33 cellular contexts compared by ENCODE assay signal in the genomic region with DNA sequence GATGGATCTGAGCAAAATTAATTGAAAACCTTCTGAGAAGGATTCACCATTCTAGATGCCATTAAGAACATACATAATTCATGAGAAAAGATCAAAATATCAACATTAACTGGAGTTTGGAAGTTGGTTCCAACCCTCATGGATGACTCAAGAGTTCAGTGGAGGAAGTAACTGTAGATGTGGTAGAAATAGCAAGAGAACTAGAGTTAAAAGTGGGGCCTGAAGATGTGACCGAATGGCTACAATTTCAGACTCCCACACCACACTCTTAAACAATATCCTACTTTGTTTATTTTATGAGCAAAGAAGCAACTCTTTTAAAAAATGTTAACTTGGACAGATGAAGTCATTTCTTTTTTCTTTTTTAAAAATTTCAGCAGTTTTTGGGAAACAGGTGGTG.
"Had no signal": no experiment of that assay in that cellular context is flagged by ENCODE, and none has a peak within 500 bp of the region (broad histone marks: within the 10 kb centered on the region; RNA-seq: fewer than 3 reads in every experiment).

No MANE protein-coding gene starts in this region.

- H3K27me3 Mint-ChIP-seq: activated CD4-positive, alpha-beta memory T cell treated with anti-CD3 and anti-CD28 coated beads for 36 hours; activated CD4-positive, alpha-beta T cell treated with anti-CD3 and anti-CD28 coated beads for 36 hours; activated CD4-positive, alpha-beta T cell treated with anti-CD3 and anti-CD28 coated beads, Interleukin-2, amount 10 ng/mL, durations not matched to agents 24 days and 14 days; activated CD8-positive, alpha-beta memory T cell treated with anti-CD3 and anti-CD28 coated beads, Interleukin-2, amount 10 ng/mL, durations not matched to agents 7 days and 5 days; activated naive CD4-positive, alpha-beta T cell treated with anti-CD3 and anti-CD28 coated beads, Interleukin-2, amount 50 U/mL, for 24 hours; activated naive CD8-positive, alpha-beta T cell treated with anti-CD3 and anti-CD28 coated beads for 36 hours; activated naive CD8-positive, alpha-beta T cell treated with anti-CD3 and anti-CD28 coated beads, Interleukin-2, amount 50 U/mL, for 24 hours; activated T-helper 17 cell treated with anti-CD3 and anti-CD28 coated beads, Interleukin-2, amount 50 U/mL, for 72 hours; effector memory CD8-positive, alpha-beta T cell; T-helper 17 cell had no signal

- H3K4me3 Mint-ChIP-seq: activated CD4-positive, alpha-beta memory T cell treated with anti-CD3 and anti-CD28 coated beads for 36 hours; activated CD4-positive, alpha-beta T cell treated with anti-CD3 and anti-CD28 coated beads for 36 hours; activated CD4-positive, alpha-beta T cell treated with anti-CD3 and anti-CD28 coated beads, Interleukin-2, amount 10 ng/mL, durations not matched to agents 24 days and 14 days; activated CD8-positive, alpha-beta memory T cell treated with anti-CD3 and anti-CD28 coated beads, Interleukin-2, amount 10 ng/mL, durations not matched to agents 7 days and 5 days; activated CD8-positive, alpha-beta T cell treated with anti-CD3 and anti-CD28 coated beads, Interleukin-2, amount 10 ng/mL, durations not matched to agents 7 days and 5 days; activated naive CD4-positive, alpha-beta T cell treated with anti-CD3 and anti-CD28 coated beads for 36 hours; activated naive CD4-positive, alpha-beta T cell treated with anti-CD3 and anti-CD28 coated beads, Interleukin-2, amount 50 U/mL, for 24 hours; activated naive CD8-positive, alpha-beta T cell treated with anti-CD3 and anti-CD28 coated beads for 36 hours; activated naive CD8-positive, alpha-beta T cell treated with anti-CD3 and anti-CD28 coated beads, Interleukin-2, amount 50 U/mL, for 24 hours; activated T-helper 17 cell treated with anti-CD3 and anti-CD28 coated beads, Interleukin-2, amount 50 U/mL, for 72 hours; effector memory CD8-positive, alpha-beta T cell; T-helper 17 cell; T-helper 2 cell treated with Interferon-gamma antibody and Interleukin-4, amounts not matched to agents 5 μg/mL and 100 μg/mL, for 36 hours had no signal

- H3K4me1 Mint-ChIP-seq: activated CD4-positive, alpha-beta T cell treated with anti-CD3 and anti-CD28 coated beads, Interleukin-2, amount 10 ng/mL, durations not matched to agents 24 days and 14 days; activated CD8-positive, alpha-beta memory T cell treated with anti-CD3 and anti-CD28 coated beads, Interleukin-2, amount 10 ng/mL, durations not matched to agents 7 days and 5 days; activated naive CD8-positive, alpha-beta T cell treated with anti-CD3 and anti-CD28 coated beads, Interleukin-2, amount 50 U/mL, for 24 hours had no signal

- H3K27ac Mint-ChIP-seq: activated CD4-positive, alpha-beta memory T cell treated with anti-CD3 and anti-CD28 coated beads for 36 hours; activated CD4-positive, alpha-beta T cell treated with anti-CD3 and anti-CD28 coated beads for 36 hours; activated CD4-positive, alpha-beta T cell treated with anti-CD3 and anti-CD28 coated beads, Interleukin-2, amount 10 ng/mL, durations not matched to agents 24 days and 14 days; activated CD8-positive, alpha-beta memory T cell treated with anti-CD3 and anti-CD28 coated beads, Interleukin-2, amount 10 ng/mL, durations not matched to agents 7 days and 5 days; activated CD8-positive, alpha-beta T cell treated with anti-CD3 and anti-CD28 coated beads, Interleukin-2, amount 10 ng/mL, durations not matched to agents 7 days and 5 days; activated naive CD4-positive, alpha-beta T cell treated with anti-CD3 and anti-CD28 coated beads for 36 hours; activated naive CD8-positive, alpha-beta T cell treated with anti-CD3 and anti-CD28 coated beads for 36 hours; activated naive CD8-positive, alpha-beta T cell treated with anti-CD3 and anti-CD28 coated beads, Interleukin-2, amount 50 U/mL, for 24 hours; activated T-helper 17 cell treated with anti-CD3 and anti-CD28 coated beads, Interleukin-2, amount 50 U/mL, for 72 hours; T-helper 17 cell; T-helper 2 cell treated with Interferon-gamma antibody and Interleukin-4, amounts not matched to agents 5 μg/mL and 100 μg/mL, for 36 hours had no signal

- ATAC-seq: activated CD4-positive, alpha-beta T cell treated with anti-CD3 and anti-CD28 coated beads for 36 hours; activated CD8-positive, alpha-beta memory T cell treated with anti-CD3 and anti-CD28 coated beads, Interleukin-2, amount 10 ng/mL, durations not matched to agents 7 days and 5 days; activated CD8-positive, alpha-beta T cell treated with anti-CD3 and anti-CD28 coated beads, Interleukin-2, amount 10 ng/mL, durations not matched to agents 7 days and 5 days; activated naive CD8-positive, alpha-beta T cell treated with anti-CD3 and anti-CD28 coated beads, Interleukin-2, amount 50 U/mL, for 24 hours; activated T-helper 17 cell treated with anti-CD3 and anti-CD28 coated beads, Interleukin-2, amount 50 U/mL, for 72 hours; body of pancreas; effector memory CD8-positive, alpha-beta T cell; gastroesophageal sphincter; T-helper 17 cell had no signal

- DNase-seq: activated CD4-positive, alpha-beta memory T cell treated with anti-CD3 and anti-CD28 coated beads for 36 hours; activated CD4-positive, alpha-beta T cell treated with anti-CD3 and anti-CD28 coated beads for 36 hours; activated CD4-positive, alpha-beta T cell treated with anti-CD3 and anti-CD28 coated beads, Interleukin-2, amount 10 ng/mL, durations not matched to agents 24 days and 14 days; activated CD4-positive, CD25-positive, alpha-beta regulatory T cell; activated CD4-positive, CD25-positive, alpha-beta regulatory T cell treated with anti-CD3 and anti-CD28 coated beads, Interleukin-2, amount 50 U/mL, for 72 hours; activated CD8-positive, alpha-beta memory T cell treated with anti-CD3 and anti-CD28 coated beads, Interleukin-2, amount 10 ng/mL, durations not matched to agents 7 days and 5 days; activated CD8-positive, alpha-beta memory T cell treated with anti-CD3 and anti-CD28 coated beads, Interleukin-2, amount 50 U/mL, for 4 hours; activated CD8-positive, alpha-beta T cell treated with anti-CD3 and anti-CD28 coated beads, Interleukin-2, amount 10 ng/mL, durations not matched to agents 7 days and 5 days; activated effector memory CD4-positive, alpha-beta T cell treated with Interleukin-2 at 50 U/mL for 16 hours; activated gamma-delta T cell treated with Interleukin-2 at 50 U/mL for 16 hours; activated naive CD4-positive, alpha-beta T cell treated with anti-CD3 and anti-CD28 coated beads for 36 hours; activated naive CD8-positive, alpha-beta T cell treated with anti-CD3 and anti-CD28 coated beads for 36 hours; activated naive CD8-positive, alpha-beta T cell treated with anti-CD3 and anti-CD28 coated beads, Interleukin-2, amount 50 U/mL, for 24 hours; activated T-cell treated with anti-CD3 and anti-CD28 coated beads, Interleukin-2, amount 50 U/mL, for 1 hour; adrenal gland; amygdala; aorta; body of pancreas; caudate nucleus; cortex of kidney; dermis blood vessel endothelial cell; effector CD4-positive, alpha-beta T cell; effector memory CD8-positive, alpha-beta T cell; erythroblast; foreskin melanocyte; SW 1271; T-helper 1 cell; T-helper 17 cell; T1000 had no signal

- H3K9me3 Mint-ChIP-seq: activated CD4-positive, alpha-beta memory T cell treated with anti-CD3 and anti-CD28 coated beads for 36 hours; activated naive CD8-positive, alpha-beta T cell treated with anti-CD3 and anti-CD28 coated beads, Interleukin-2, amount 50 U/mL, for 24 hours; effector memory CD8-positive, alpha-beta T cell; T-helper 2 cell treated with Interferon-gamma antibody and Interleukin-4, amounts not matched to agents 5 μg/mL and 100 μg/mL, for 36 hours had no signal
